In genomic region chr2:161586517-161587167, GRCh38 we compare ENCODE assay signal across 8 cellular contexts. TPM values are rescaled to one million over a fixed set of nuclear protein-coding genes. Genes with fewer than 3 reads are reported as not detected.
A peak's percentile ranks its signal among the peaks of the same experiment; 100 is the strongest.
DNase-seq lines count a peak whose midpoint lies in the region; ATAC-seq and TF ChIP-seq lines count a peak whose summit lies in the region.

No MANE protein-coding gene starts in this region.

- no peaks in the 10 kb centered on the region for H3K9me3 ChIP-seq in OCI-LY3 (ENCODE audit: insufficient read depth, low read length)

- TF ChIP-seq CTCF in OCI-LY3 (IDR thresholded peaks at IDR 0.05; ENCODE audit: low read depth, low read length) (peak; percentile 87), epithelial cell of proximal tubule (conservative IDR thresholded peaks at IDR 0.05; ENCODE audit: low read depth, low read length) (peak; percentile 75)

- H3K4me3 ChIP-seq in OCI-LY3 (ENCODE audit: low read length) = no peak overlapping the region
- H3K4me3 ChIP-seq in epithelial cell of proximal tubule (ENCODE audit: low read depth, low read length) = no peak overlapping the region

- H3K27me3 ChIP-seq in OCI-LY3 (ENCODE audit: low read depth, low read length) = no peaks in the 10 kb centered on the region; the same call in 1 of the 2 replicates

- no peaks in the 10 kb centered on the region for H4K20me1 ChIP-seq in OCI-LY3 (ENCODE audit: insufficient read depth, low read length)

- no peak overlapping the region for H2AFZ ChIP-seq in OCI-LY3 (ENCODE audit: low read depth, low read length)

- H3K4me1 ChIP-seq in OCI-LY3 (ENCODE audit: low read length) = no peaks in the 10 kb centered on the region

- ATAC-seq in HG03175 (IDR thresholded peaks at IDR 0.05; ENCODE audit: unreplicated experiment) (peak; percentile 72), GM19328 (IDR thresholded peaks at IDR 0.05; ENCODE audit: unreplicated experiment) (no peak)

- H3K9ac ChIP-seq in OCI-LY3 (ENCODE audit: low read length) = no peak overlapping the region

- DNase-seq in SKM-1 treated with dmso at 0.1 percent for 144 hours (lab: John Stamatoyannopoulos, UW; ENCODE audit: unreplicated experiment) (peak; percentile 14), SKM-1 (lab: John Stamatoyannopoulos, UW; ENCODE audit: unreplicated experiment) (no peak), epithelial cell of proximal tubule (ENCODE audit: low read depth) (no peak), renal cortical epithelial cell (ENCODE audit: low read depth) (peak; percentile 33)
- DNase-seq in stimulated activated CD4-positive, alpha-beta T cell treated with anti-CD3 and anti-CD28 coated beads, Interleukin-4, amount 100 ng/mL, for 4 hours = no peak

- no peak overlapping the region for H3K4me2 ChIP-seq in OCI-LY3 (ENCODE audit: low read length)

- H3K27ac ChIP-seq in OCI-LY3 (ENCODE audit: low read length) = no peak overlapping the region

- no peaks in the 10 kb centered on the region for H3K79me2 ChIP-seq in OCI-LY3 (ENCODE audit: low read length)

- H3K36me3 ChIP-seq in OCI-LY3 (replicated peaks; ENCODE audit: low read depth, low read length) = no peaks in the 10 kb centered on the region

RNA-seq across cellular contexts. Expression of gene SLC4A10, which starts 37.6 kb away (rescaled TPM):
- total RNA-seq in epithelial cell of proximal tubule (not detected in 2 replicates), renal cortical epithelial cell (not detected in 2 replicates)

Comparison
In these comparisons a context has a peak if more than half of its experiments do, and no peak if none do; other contexts are left out.
1. DNase-seq: peak in SKM-1 treated with dmso at 0.1 percent for 144 hours (single experiment) and renal cortical epithelial cell (single experiment); none in SKM-1 (single experiment), epithelial cell of proximal tubule (single experiment) and stimulated activated CD4-positive, alpha-beta T cell treated with anti-CD3 and anti-CD28 coated beads, Interleukin-4, amount 100 ng/mL, for 4 hours (0 of 2).